Comparison of ENCODE assay signal across 24 cellular contexts in the genomic region with DNA sequence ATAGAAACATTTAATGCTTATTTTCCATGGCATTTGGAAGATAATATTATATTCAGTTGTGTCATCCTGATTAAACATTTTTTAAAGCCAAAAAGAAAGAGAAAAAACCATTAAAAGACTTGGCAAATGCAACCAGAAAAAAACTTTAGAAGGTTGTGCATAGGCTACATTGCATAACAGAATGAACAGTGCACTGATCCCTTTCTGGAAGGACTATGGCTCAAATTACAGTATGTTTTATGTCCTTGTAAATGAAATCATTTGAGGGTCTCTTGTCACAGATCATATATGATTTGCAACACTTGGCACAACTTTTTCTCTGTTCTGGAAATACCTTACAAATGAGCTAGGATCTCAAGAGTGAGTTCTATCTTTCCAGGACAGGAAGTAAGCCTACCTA.
"Had no signal": no experiment of that assay in that cellular context is flagged by ENCODE, and none has a peak within 500 bp of the region (broad histone marks: within the 10 kb centered on the region; RNA-seq: fewer than 3 reads in every experiment).

No MANE protein-coding gene starts in this region.

- H3K27me3 ChIP-seq: esophagus muscularis mucosa, gastrocnemius medialis, pancreas, stomach, tibial nerve had no signal

- H3K36me3 ChIP-seq: esophagus muscularis mucosa, gastrocnemius medialis, pancreas, prostate gland, stomach, tibial nerve had no signal

- H3K27ac ChIP-seq: esophagus muscularis mucosa, gastrocnemius medialis, pancreas, prostate gland, stomach, tibial nerve had no signal

- DNase-seq: activated B cell treated with CpG ODN at 0.5 μM for 24 hours; activated CD4-positive, alpha-beta T cell treated with anti-CD3 and anti-CD28 coated beads for 36 hours; activated CD8-positive, alpha-beta memory T cell treated with anti-CD3 and anti-CD28 coated beads, Interleukin-2, amount 10 ng/mL, durations not matched to agents 7 days and 5 days; activated CD8-positive, alpha-beta T cell treated with anti-CD3 and anti-CD28 coated beads, Interleukin-2, amount 10 ng/mL, durations not matched to agents 7 days and 5 days; activated T-cell treated with anti-CD3 and anti-CD28 coated beads, Interleukin-2, amount 50 U/mL, for 48 hours; anterior cingulate cortex; dermis blood vessel endothelial cell; effector CD4-positive, alpha-beta T cell; gastrocnemius medialis; glutamatergic neuron; islet precursor cell; midbrain; naive thymus-derived CD4-positive, alpha-beta T cell; pancreas; retina; stimulated activated CD4-positive, alpha-beta T cell treated with anti-CD3 and anti-CD28 coated beads, Interleukin-1b, Interleukin-23, amount 100 ng/mL, for 48 hours; stimulated activated naive B cell treated with anti-CD40 and anti-IgM and Interleukin-4, amounts not matched to agents 10 μg/mL and 1 μg/mL and 100 μg/mL, for 72 hours; stomach; T-helper 1 cell had no signal

- H3K4me3 ChIP-seq: esophagus muscularis mucosa, gastrocnemius medialis, pancreas, prostate gland, smooth muscle cell, stomach, tibial nerve had no signal

- H3K4me2 ChIP-seq: smooth muscle cell had no signal

- H3K4me1 ChIP-seq: esophagus muscularis mucosa, gastrocnemius medialis, pancreas, prostate gland, tibial nerve had no signal

- H3K9me3 ChIP-seq: esophagus muscularis mucosa, gastrocnemius medialis, pancreas, prostate gland, stomach, tibial nerve had no signal

- ATAC-seq: activated CD4-positive, alpha-beta T cell treated with anti-CD3 and anti-CD28 coated beads for 36 hours; activated CD8-positive, alpha-beta memory T cell treated with anti-CD3 and anti-CD28 coated beads, Interleukin-2, amount 10 ng/mL, durations not matched to agents 7 days and 5 days; activated CD8-positive, alpha-beta T cell treated with anti-CD3 and anti-CD28 coated beads, Interleukin-2, amount 10 ng/mL, durations not matched to agents 7 days and 5 days; gastrocnemius medialis; naive thymus-derived CD4-positive, alpha-beta T cell; pancreas; sciatic nerve; stimulated activated naive B cell treated with anti-CD40 and anti-IgM and Interleukin-4, amounts not matched to agents 10 μg/mL and 1 μg/mL and 100 μg/mL, for 72 hours had no signal
